In the genomic region with DNA sequence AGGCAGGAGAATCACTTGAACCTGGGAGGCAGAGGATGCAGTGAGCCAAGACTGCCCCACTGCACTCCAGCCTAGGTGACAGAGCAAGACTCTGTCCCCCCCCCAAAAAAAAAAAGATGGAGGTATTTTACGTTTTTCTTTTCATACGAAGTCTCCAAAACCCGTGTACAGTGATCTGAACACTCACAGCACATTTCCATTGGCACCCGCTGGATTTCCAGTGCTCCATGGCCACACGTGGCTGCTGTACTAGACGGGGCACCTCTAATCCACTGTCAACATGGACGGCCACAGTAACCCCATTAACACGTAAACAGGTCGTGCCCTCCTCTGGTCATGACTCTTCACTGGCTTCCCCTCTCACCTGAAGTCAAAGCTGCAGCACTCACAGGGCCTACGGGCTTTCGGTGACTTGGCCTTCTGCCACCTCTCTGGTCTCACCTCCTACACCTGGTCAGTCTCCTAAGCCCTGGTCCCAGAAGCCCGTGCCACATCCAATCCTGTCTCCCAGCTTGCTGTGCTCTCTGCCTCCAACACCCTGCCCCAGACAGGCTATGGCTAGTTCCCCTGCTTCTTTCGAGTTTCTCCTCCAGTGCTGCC, we compare ENCODE assay signal across 27 cellular contexts.
"Had no signal": no experiment of that assay in that cellular context is flagged by ENCODE, and none has a peak within 500 bp of the region (broad histone marks: within the 10 kb centered on the region; RNA-seq: fewer than 3 reads in every experiment).

No MANE protein-coding gene starts in this region.

- H3K27me3 Mint-ChIP-seq: activated B cell treated with CpG ODN at 0.5 μM for 24 hours; activated CD4-positive, alpha-beta T cell treated with anti-CD3 and anti-CD28 coated beads, Interleukin-2, amount 10 ng/mL, durations not matched to agents 24 days and 14 days; activated CD8-positive, alpha-beta memory T cell treated with anti-CD3 and anti-CD28 coated beads, Interleukin-2, amount 10 ng/mL, durations not matched to agents 7 days and 5 days; activated naive CD4-positive, alpha-beta T cell treated with anti-CD3 and anti-CD28 coated beads, Interleukin-2, amount 50 U/mL, for 24 hours; activated T-cell treated with anti-CD3 and anti-CD28 coated beads, Interleukin-2, amount 50 U/mL, for 24 hours; brain; T-cell had no signal

- H3K4me1 Mint-ChIP-seq: activated B cell treated with CpG ODN at 0.5 μM for 24 hours; activated CD4-positive, alpha-beta T cell treated with anti-CD3 and anti-CD28 coated beads, Interleukin-2, amount 10 ng/mL, durations not matched to agents 24 days and 14 days; activated CD8-positive, alpha-beta memory T cell treated with anti-CD3 and anti-CD28 coated beads, Interleukin-2, amount 10 ng/mL, durations not matched to agents 7 days and 5 days; activated naive CD4-positive, alpha-beta T cell treated with anti-CD3 and anti-CD28 coated beads, Interleukin-2, amount 50 U/mL, for 24 hours; brain; T-cell had no signal

- DNase-seq: activated B cell treated with CpG ODN at 0.5 μM for 24 hours; activated CD4-positive, alpha-beta T cell treated with anti-CD3 and anti-CD28 coated beads for 1 hour; activated CD4-positive, alpha-beta T cell treated with anti-CD3 and anti-CD28 coated beads, Interleukin-2, amount 10 ng/mL, durations not matched to agents 24 days and 14 days; activated CD4-positive, alpha-beta T cell treated with anti-CD3 and anti-CD28 coated beads, Interleukin-2, amount 50 U/mL, for 48 hours; activated CD8-positive, alpha-beta memory T cell treated with anti-CD3 and anti-CD28 coated beads, Interleukin-2, amount 10 ng/mL, durations not matched to agents 7 days and 5 days; activated effector memory CD4-positive, alpha-beta T cell treated with Interleukin-2 at 50 U/mL for 16 hours; activated naive CD4-positive, alpha-beta T cell; activated T-cell treated with anti-CD3 and anti-CD28 coated beads, Interleukin-2, amount 50 U/mL, for 24 hours; amygdala; MG63; MV-4-11; NCI-H1092 treated with DMSO at 0.1 percent for 48 hours; NCI-H1417 treated with DMSO at 0.1 percent for 48 hours; NCI-H1694; NCI-H2029 treated with DMSO at 0.1 percent for 48 hours; NCI-H345; NCI-H510A; NCI-H526 treated with DMSO at 0.1 percent for 48 hours; NCI-H82; SHP77 treated with DMSO at 0.1 percent for 48 hours; T-cell; T-helper 2 cell; T1000 had no signal

- H3K27ac Mint-ChIP-seq: activated B cell treated with CpG ODN at 0.5 μM for 24 hours; activated CD4-positive, alpha-beta T cell treated with anti-CD3 and anti-CD28 coated beads, Interleukin-2, amount 10 ng/mL, durations not matched to agents 24 days and 14 days; activated CD8-positive, alpha-beta memory T cell treated with anti-CD3 and anti-CD28 coated beads, Interleukin-2, amount 10 ng/mL, durations not matched to agents 7 days and 5 days; activated naive CD4-positive, alpha-beta T cell treated with anti-CD3 and anti-CD28 coated beads, Interleukin-2, amount 50 U/mL, for 24 hours; activated T-cell treated with anti-CD3 and anti-CD28 coated beads, Interleukin-2, amount 50 U/mL, for 24 hours; activated T-helper 1 cell treated with anti-CD3 and anti-CD28 coated beads, Interleukin-12 subunit alpha, Interleukin-12 subunit beta, Interleukin-2, Interleukin-4 antibody, amounts not matched to agents 30 ng/mL and 10 ng/mL and 1 ng/mL, durations not matched to agents 14 hours and 24 hours and 36 hours; brain; T-cell had no signal

- H3K4me3 ChIP-seq: MG63 had no signal

- H3K4me3 Mint-ChIP-seq: activated B cell treated with CpG ODN at 0.5 μM for 24 hours; activated CD4-positive, alpha-beta T cell treated with anti-CD3 and anti-CD28 coated beads, Interleukin-2, amount 10 ng/mL, durations not matched to agents 24 days and 14 days; activated CD8-positive, alpha-beta memory T cell treated with anti-CD3 and anti-CD28 coated beads, Interleukin-2, amount 10 ng/mL, durations not matched to agents 7 days and 5 days; activated naive CD4-positive, alpha-beta T cell treated with anti-CD3 and anti-CD28 coated beads, Interleukin-2, amount 50 U/mL, for 24 hours; activated T-cell treated with anti-CD3 and anti-CD28 coated beads, Interleukin-2, amount 50 U/mL, for 24 hours; activated T-helper 1 cell treated with anti-CD3 and anti-CD28 coated beads, Interleukin-12 subunit alpha, Interleukin-12 subunit beta, Interleukin-2, Interleukin-4 antibody, amounts not matched to agents 30 ng/mL and 10 ng/mL and 1 ng/mL, durations not matched to agents 14 hours and 24 hours and 36 hours; brain; T-cell had no signal

- ATAC-seq: activated CD8-positive, alpha-beta memory T cell treated with anti-CD3 and anti-CD28 coated beads, Interleukin-2, amount 10 ng/mL, durations not matched to agents 7 days and 5 days; HepG2; T-cell had no signal

- H3K27me3 ChIP-seq: MG63 had no signal
